Comparison of ENCODE assay signal across 16 cellular contexts in genomic region chr5:157049605-157050004, GRCh38. TPM values are rescaled to one million over a fixed set of nuclear protein-coding genes. Genes with fewer than 3 reads are reported as not detected.
DNase-seq lines count a peak whose midpoint lies in the region; ATAC-seq, FAIRE-seq and TF ChIP-seq lines count a peak whose summit lies in the region.
"Had no signal": no experiment of that assay in that cellular context is flagged by ENCODE, and none has a peak within 500 bp of the region (broad histone marks: within the 10 kb centered on the region; RNA-seq: fewer than 3 reads in every experiment).

No MANE protein-coding gene starts in this region.

- H3K27me3 ChIP-seq in astrocyte (ENCODE audit: insufficient read depth, low read length) = no peaks in the 10 kb centered on the region
- H3K27me3 ChIP-seq: esophagus squamous epithelium, ovary had no signal

- no peaks in the 10 kb centered on the region for H3K27me3 Mint-ChIP-seq in T-helper 1 cell treated with Interleukin-12 subunit alpha and Interleukin-12 subunit beta and Interleukin-4 antibody, amounts not matched to agents 30 μg/mL and 1 μg/mL, for 36 hours (ENCODE audit: low read depth)
- H3K27me3 Mint-ChIP-seq in astrocyte (ENCODE audit: low read depth, unreplicated experiment) = no peaks in the 10 kb centered on the region
- no peaks in the 10 kb centered on the region for H3K27me3 Mint-ChIP-seq in natural killer cell treated with Interleukin-12 subunit alpha and Interleukin-12 subunit beta and Interleukin-15 and Interleukin-18, amount 100 ng/mL, for 72 hours

- no peak overlapping the region for H3K27ac ChIP-seq in astrocyte (ENCODE audit: low read depth, low read length)
- H3K27ac ChIP-seq: 22Rv1, esophagus squamous epithelium, ovary had no signal

- H3K4me3 ChIP-seq in astrocyte (ENCODE audit: insufficient read depth, low read depth, low read length) = no peak overlapping the region
- H3K4me3 ChIP-seq: esophagus squamous epithelium, ovary had no signal

- H2AFZ ChIP-seq in astrocyte (ENCODE audit: low read depth, low read length) = peak overlapping the region; percentile 1

- H3K9ac ChIP-seq in astrocyte (ENCODE audit: low read length) = no peak overlapping the region

- H3K9me3 Mint-ChIP-seq in T-helper 1 cell treated with Interleukin-12 subunit alpha and Interleukin-12 subunit beta and Interleukin-4 antibody, amounts not matched to agents 30 μg/mL and 1 μg/mL, for 36 hours = no peaks in the 10 kb centered on the region
- no peaks in the 10 kb centered on the region for H3K9me3 Mint-ChIP-seq in astrocyte (ENCODE audit: unreplicated experiment)
- no peaks in the 10 kb centered on the region for H3K9me3 Mint-ChIP-seq in natural killer cell treated with Interleukin-12 subunit alpha and Interleukin-12 subunit beta and Interleukin-15 and Interleukin-18, amount 100 ng/mL, for 72 hours

- FAIRE-seq in astrocyte (lab: Jason Lieb, UNC) = no peak
- FAIRE-seq: keratinocyte had no signal

- peak overlapping the region; percentile 79 for H3K27ac Mint-ChIP-seq in T-helper 1 cell treated with Interleukin-12 subunit alpha and Interleukin-12 subunit beta and Interleukin-4 antibody, amounts not matched to agents 30 μg/mL and 1 μg/mL, for 36 hours
- peak overlapping the region; percentile 91 for H3K27ac Mint-ChIP-seq in astrocyte (ENCODE audit: unreplicated experiment)
- peak overlapping the region in 1 of 2 donors; percentile 11 for H3K27ac Mint-ChIP-seq in natural killer cell treated with Interleukin-12 subunit alpha and Interleukin-12 subunit beta and Interleukin-15 and Interleukin-18, amount 100 ng/mL, for 72 hours

- TF ChIP-seq CTCF in astrocyte (IDR thresholded peaks at IDR 0.05; ENCODE audit: insufficient read depth, low read depth, low read length) = no peak

- no peaks in the 10 kb centered on the region for H3K9me3 ChIP-seq in astrocyte (ENCODE audit: insufficient read depth, low read depth, low read length)
- H3K9me3 ChIP-seq: esophagus squamous epithelium, ovary had no signal

- peaks cover 54% of the 10 kb centered on the region for H3K36me3 Mint-ChIP-seq in T-helper 1 cell treated with Interleukin-12 subunit alpha and Interleukin-12 subunit beta and Interleukin-4 antibody, amounts not matched to agents 30 μg/mL and 1 μg/mL, for 36 hours (ENCODE audit: low read depth)
- no peaks in the 10 kb centered on the region for H3K36me3 Mint-ChIP-seq in astrocyte (ENCODE audit: low read depth, unreplicated experiment)
- peaks cover 43% of the 10 kb centered on the region for H3K36me3 Mint-ChIP-seq in natural killer cell treated with Interleukin-12 subunit alpha and Interleukin-12 subunit beta and Interleukin-15 and Interleukin-18, amount 100 ng/mL, for 72 hours

- H3K4me3 Mint-ChIP-seq in T-helper 1 cell treated with Interleukin-12 subunit alpha and Interleukin-12 subunit beta and Interleukin-4 antibody, amounts not matched to agents 30 μg/mL and 1 μg/mL, for 36 hours = peak overlapping the region; percentile 73
- H3K4me3 Mint-ChIP-seq in astrocyte (ENCODE audit: unreplicated experiment) = no peak overlapping the region
- H3K4me3 Mint-ChIP-seq in natural killer cell treated with Interleukin-12 subunit alpha and Interleukin-12 subunit beta and Interleukin-15 and Interleukin-18, amount 100 ng/mL, for 72 hours = peak overlapping the region; percentile 32

- no peak overlapping the region for H3K4me2 ChIP-seq in astrocyte (ENCODE audit: low read length)

- H3K4me1 ChIP-seq in astrocyte (ENCODE audit: insufficient read depth, low read length) = no peaks in the 10 kb centered on the region
- H3K4me1 ChIP-seq: esophagus squamous epithelium had no signal

- DNase-seq in T-helper 1 cell = no peak
- peak; percentile 35 for DNase-seq in HK-2 (ENCODE audit: unreplicated experiment)
- peak; percentile 16 for DNase-seq in astrocyte (ENCODE audit: low read depth)
- no peak for DNase-seq in natural killer cell treated with Interleukin-12 subunit alpha and Interleukin-12 subunit beta and Interleukin-15 and Interleukin-18, amount 100 ng/mL, for 72 hours (ENCODE audit: low spot score)
- DNase-seq in T1000 (lab: John Stamatoyannopoulos, UW) = no peak
- no peak for DNase-seq in NCI-H69 (lab: John Stamatoyannopoulos, UW)
- DNase-seq: activated CD4-positive, CD25-positive, alpha-beta regulatory T cell; esophagus squamous epithelium; IMR-90; NCI-H2081; ovary; stimulated activated CD4-positive, alpha-beta T cell treated with anti-CD3 and anti-CD28 coated beads, Interleukin-2, amount 100 ng/mL, for 24 hours had no signal

- H3K4me1 Mint-ChIP-seq in T-helper 1 cell treated with Interleukin-12 subunit alpha and Interleukin-12 subunit beta and Interleukin-4 antibody, amounts not matched to agents 30 μg/mL and 1 μg/mL, for 36 hours (ENCODE audit: low read depth) = peaks cover 31% of the 10 kb centered on the region
- peaks cover 41% of the 10 kb centered on the region for H3K4me1 Mint-ChIP-seq in astrocyte (ENCODE audit: low read depth, unreplicated experiment)
- peaks cover 22 to 24% of the 10 kb centered on the region in 2 donors for H3K4me1 Mint-ChIP-seq in natural killer cell treated with Interleukin-12 subunit alpha and Interleukin-12 subunit beta and Interleukin-15 and Interleukin-18, amount 100 ng/mL, for 72 hours (ENCODE audit: low read depth in 2 of 2)

- H3K79me2 ChIP-seq in astrocyte (ENCODE audit: insufficient read depth, low read length) = no peaks in the 10 kb centered on the region

- no peak for ATAC-seq in natural killer cell treated with Interleukin-12 subunit alpha and Interleukin-12 subunit beta and Interleukin-15 and Interleukin-18, amount 100 ng/mL, for 72 hours
- ATAC-seq in GM19324 (IDR thresholded peaks at IDR 0.05; ENCODE audit: low FRiP score, unreplicated experiment) = no peak

- H4K20me1 ChIP-seq in astrocyte (ENCODE audit: insufficient read depth, low read length) = no peaks in the 10 kb centered on the region

- H3K36me3 ChIP-seq in astrocyte (ENCODE audit: insufficient read depth, low read length) = no peaks in the 10 kb centered on the region
- H3K36me3 ChIP-seq: esophagus squamous epithelium, ovary had no signal

RNA-seq across cellular contexts. Expression of gene HAVCR1, which starts 9.3 kb away (rescaled TPM):
- total RNA-seq in astrocyte = 1.3 and 2.0 TPM in 2 replicates
- 10 to 100 TPM; 23.9 to 26.5 TPM for total RNA-seq in natural killer cell treated with Interleukin-12 subunit alpha and Interleukin-12 subunit beta and Interleukin-15 and Interleukin-18, amount 100 ng/mL, for 72 hours
- total RNA-seq: IMR-90 had no signal

RNA-seq across cellular contexts. Expression of gene HAVCR2, which starts 59.2 kb away (rescaled TPM):
- 7.4 and 10.0 TPM in 2 replicates for total RNA-seq in astrocyte
- total RNA-seq in natural killer cell treated with Interleukin-12 subunit alpha and Interleukin-12 subunit beta and Interleukin-15 and Interleukin-18, amount 100 ng/mL, for 72 hours = 100 to 1,000 TPM; 378 to 721 TPM

Comparison
In these comparisons a context has a peak if more than half of its experiments do, and no peak if none do; other contexts are left out.
1. DNase-seq: peak in HK-2 (single experiment) and astrocyte (single experiment); none in T-helper 1 cell (0 of 5), natural killer cell treated with Interleukin-12 subunit alpha and Interleukin-12 subunit beta and Interleukin-15 and Interleukin-18, amount 100 ng/mL, for 72 hours (single experiment), T1000 (single experiment) and NCI-H69 (single experiment).
2. RNA of gene HAVCR2, which starts 59.2 kb away (total RNA-seq): 378 to 721 TPM in natural killer cell treated with Interleukin-12 subunit alpha and Interleukin-12 subunit beta and Interleukin-15 and Interleukin-18, amount 100 ng/mL, for 72 hours; 7.4 to 10.0 TPM in astrocyte; every median in the first group is over 10 times any median in the second.